ENCODE assay signal across 21 cellular contexts in genomic region chr5:179346401-179346800, GRCh38. TPM values are rescaled to one million over a fixed set of nuclear protein-coding genes. Genes with fewer than 3 reads are reported as not detected.
DNase-seq lines count a peak whose midpoint lies in the region; ATAC-seq, FAIRE-seq and TF ChIP-seq lines count a peak whose summit lies in the region.
"Had no signal": no experiment of that assay in that cellular context is flagged by ENCODE, and none has a peak within 500 bp of the region (broad histone marks: within the 10 kb centered on the region; RNA-seq: fewer than 3 reads in every experiment).

No MANE protein-coding gene starts in this region.

- H2AFZ ChIP-seq in astrocyte (ENCODE audit: low read depth, low read length): no peak overlapping the region

- H4K20me1 ChIP-seq in astrocyte (ENCODE audit: insufficient read depth, low read length): peaks cover 12% of the 10 kb centered on the region

- H3K27me3 ChIP-seq in astrocyte (ENCODE audit: insufficient read depth, low read length): peaks cover 3% of the 10 kb centered on the region
- H3K27me3 ChIP-seq: thyroid gland had no signal

- no peak for ATAC-seq in activated naive CD8-positive, alpha-beta T cell treated with anti-CD3 and anti-CD28 coated beads, Interleukin-2, amount 50 U/mL, for 24 hours
- ATAC-seq in naive B cell (ENCODE audit: low read depth in 2 of 2): no peak

- no peak for FAIRE-seq in astrocyte (lab: Jason Lieb, UNC)
- FAIRE-seq: GM12891, HTR-8/SVneo had no signal

- BruUV-seq in Calu3 (replicated peaks; lab: Mats Ljungman, UMichigan): no TSS peak

- no peaks in the 10 kb centered on the region for H3K9me3 ChIP-seq in astrocyte (ENCODE audit: insufficient read depth, low read depth, low read length)
- H3K9me3 ChIP-seq: HAP-1, thyroid gland had no signal

- peak overlapping the region; percentile 55 for H3K4me3 Mint-ChIP-seq in activated naive CD8-positive, alpha-beta T cell
- H3K4me3 Mint-ChIP-seq in activated naive CD8-positive, alpha-beta T cell treated with anti-CD3 and anti-CD28 coated beads, Interleukin-2, amount 50 U/mL, for 24 hours: no peak overlapping the region
- H3K4me3 Mint-ChIP-seq in astrocyte (ENCODE audit: unreplicated experiment) (peak overlapping the region; percentile 79), naive B cell (peak overlapping the region in 7 of 8 donors; percentile 47 to 79 (median 60)), type B pancreatic cell (peak overlapping the region; percentile 80), Calu3 (ENCODE audit: low read depth, unreplicated experiment) (no peak overlapping the region)

- no peaks in the 10 kb centered on the region for H3K9me3 Mint-ChIP-seq in activated naive CD8-positive, alpha-beta T cell (ENCODE audit: low read depth)
- H3K9me3 Mint-ChIP-seq in activated naive CD8-positive, alpha-beta T cell treated with anti-CD3 and anti-CD28 coated beads, Interleukin-2, amount 50 U/mL, for 24 hours: no peaks in the 10 kb centered on the region
- H3K9me3 Mint-ChIP-seq in astrocyte (ENCODE audit: unreplicated experiment): peaks cover 5% of the 10 kb centered on the region
- H3K9me3 Mint-ChIP-seq in naive B cell: peaks cover 0 to 2% (median 0%) of the 10 kb centered on the region in 7 donors
- H3K9me3 Mint-ChIP-seq in type B pancreatic cell: no peaks in the 10 kb centered on the region
- no peaks in the 10 kb centered on the region for H3K9me3 Mint-ChIP-seq in Calu3 (ENCODE audit: low read depth, unreplicated experiment)
- H3K9me3 Mint-ChIP-seq: activated T-cell treated with anti-CD3 and anti-CD28 coated beads, Interleukin-2, amount 50 U/mL, for 72 hours had no signal

- TF ChIP-seq CTCF in astrocyte (IDR thresholded peaks at IDR 0.05; ENCODE audit: insufficient read depth, low read depth, low read length) (no peak), type B pancreatic cell (conservative IDR thresholded peaks at IDR 0.05) (no peak), GM10248 (IDR thresholded peaks at IDR 0.05; ENCODE audit: control extremely low read depth, extremely low read depth, low read depth, missing control alignments) (no peak), Calu3 (IDR thresholded peaks at IDR 0.05; ENCODE audit: unreplicated experiment) (no peak)

- CTCF ChIA-PET in GM10248 (lab: Yijun Ruan, JAX) (no interaction called here), Calu3 (lab: Charles Lee) (no interaction called here)

- DNase-seq in activated naive CD8-positive, alpha-beta T cell treated with anti-CD3 and anti-CD28 coated beads, Interleukin-2, amount 50 U/mL, for 24 hours: no peak
- DNase-seq in astrocyte (ENCODE audit: low read depth) (no peak), naive B cell (no peak), type B pancreatic cell (ENCODE audit: extremely low spot score, unreplicated experiment) (no peak), GM10248 (ENCODE audit: extremely low spot score) (no peak), Calu3 (no peak)
- DNase-seq in activated CD4-positive, CD25-positive, alpha-beta regulatory T cell treated with anti-CD3 and anti-CD28 coated beads, Interleukin-2, amount 50 U/mL, for 72 hours: no peak
- DNase-seq: activated CD4-positive, alpha-beta T cell treated with anti-CD3 and anti-CD28 coated beads, Interleukin-2, amount 50 U/mL, for 1 hour; activated T-cell treated with anti-CD3 and anti-CD28 coated beads, Interleukin-2, amount 50 U/mL, for 72 hours; NCI-H1930; SHP77 treated with DMSO at 0.1 percent for 48 hours; stimulated activated CD4-positive, alpha-beta T cell treated with anti-CD3 and anti-CD28 coated beads, Interleukin-1b, Interleukin-23, amount 100 ng/mL, for 48 hours; T-helper 9 cell; thyroid gland had no signal

- H3K27me3 Mint-ChIP-seq in activated naive CD8-positive, alpha-beta T cell: peaks cover 34% of the 10 kb centered on the region
- peaks cover 45% of the 10 kb centered on the region for H3K27me3 Mint-ChIP-seq in activated naive CD8-positive, alpha-beta T cell treated with anti-CD3 and anti-CD28 coated beads, Interleukin-2, amount 50 U/mL, for 24 hours
- H3K27me3 Mint-ChIP-seq in astrocyte (ENCODE audit: low read depth, unreplicated experiment): peaks cover 77% of the 10 kb centered on the region
- H3K27me3 Mint-ChIP-seq in naive B cell: peaks cover 47 to 75% (median 69%) of the 10 kb centered on the region in 3 donors
- peaks cover 73% of the 10 kb centered on the region for H3K27me3 Mint-ChIP-seq in type B pancreatic cell
- H3K27me3 Mint-ChIP-seq in Calu3 (ENCODE audit: unreplicated experiment): peaks cover 74% of the 10 kb centered on the region

- H3K36me3 Mint-ChIP-seq in activated naive CD8-positive, alpha-beta T cell: no peaks in the 10 kb centered on the region
- H3K36me3 Mint-ChIP-seq in activated naive CD8-positive, alpha-beta T cell treated with anti-CD3 and anti-CD28 coated beads, Interleukin-2, amount 50 U/mL, for 24 hours (ENCODE audit: low read depth): no peaks in the 10 kb centered on the region
- H3K36me3 Mint-ChIP-seq in astrocyte (ENCODE audit: low read depth, unreplicated experiment) (peaks cover 6% of the 10 kb centered on the region), naive B cell (peaks cover 0 to 1% of the 10 kb centered on the region in 2 donors), type B pancreatic cell (no peaks in the 10 kb centered on the region), Calu3 (ENCODE audit: insufficient read depth, unreplicated experiment) (no peaks in the 10 kb centered on the region)

- H3K4me2 ChIP-seq in astrocyte (ENCODE audit: low read length): no peak overlapping the region

- no peak overlapping the region for H3K9ac ChIP-seq in astrocyte (ENCODE audit: low read length)

- peaks cover 9% of the 10 kb centered on the region for H3K4me1 ChIP-seq in astrocyte (ENCODE audit: insufficient read depth, low read length)

- no peak overlapping the region for H3K4me3 ChIP-seq in astrocyte (ENCODE audit: insufficient read depth, low read depth, low read length)
- H3K4me3 ChIP-seq: thyroid gland had no signal

- H3K36me3 ChIP-seq in astrocyte (ENCODE audit: insufficient read depth, low read length): no peaks in the 10 kb centered on the region
- H3K36me3 ChIP-seq: HAP-1, thyroid gland had no signal

- peaks cover 13% of the 10 kb centered on the region for H3K4me1 Mint-ChIP-seq in activated naive CD8-positive, alpha-beta T cell (ENCODE audit: low read depth)
- H3K4me1 Mint-ChIP-seq in activated naive CD8-positive, alpha-beta T cell treated with anti-CD3 and anti-CD28 coated beads, Interleukin-2, amount 50 U/mL, for 24 hours: peaks cover 4% of the 10 kb centered on the region
- H3K4me1 Mint-ChIP-seq in astrocyte (ENCODE audit: low read depth, unreplicated experiment): peaks cover 12% of the 10 kb centered on the region
- peaks cover 4 to 23% (median 13%) of the 10 kb centered on the region in 3 donors for H3K4me1 Mint-ChIP-seq in naive B cell
- H3K4me1 Mint-ChIP-seq in type B pancreatic cell (ENCODE audit: unreplicated experiment): peaks cover 8% of the 10 kb centered on the region
- H3K4me1 Mint-ChIP-seq in Calu3 (ENCODE audit: low read depth, unreplicated experiment): no peaks in the 10 kb centered on the region

- no peak overlapping the region for H3K27ac ChIP-seq in astrocyte (ENCODE audit: low read depth, low read length)
- H3K27ac ChIP-seq: thyroid gland had no signal

- H3K27ac Mint-ChIP-seq in activated naive CD8-positive, alpha-beta T cell: no peak overlapping the region
- H3K27ac Mint-ChIP-seq in activated naive CD8-positive, alpha-beta T cell treated with anti-CD3 and anti-CD28 coated beads, Interleukin-2, amount 50 U/mL, for 24 hours: no peak overlapping the region
- H3K27ac Mint-ChIP-seq in astrocyte (ENCODE audit: unreplicated experiment) (peak overlapping the region; percentile 84), naive B cell (no peak overlapping the region), type B pancreatic cell (no peak overlapping the region), Calu3 (ENCODE audit: unreplicated experiment) (no peak overlapping the region)
- H3K27ac Mint-ChIP-seq: activated T-cell treated with anti-CD3 and anti-CD28 coated beads, Interleukin-2, amount 50 U/mL, for 72 hours had no signal

- intact Hi-C loops in Calu3 (cut with micrococcal nuclease; ENCODE audit: unreplicated experiment): no loop called here

- no peaks in the 10 kb centered on the region for H3K79me2 ChIP-seq in astrocyte (ENCODE audit: insufficient read depth, low read length)

- POLR2A ChIA-PET in GM10248 (lab: Yijun Ruan, JAX): interaction anchor here (0.6 kb wide), 1 partner anchor 573 kb away, joined by 7 read pairs; no protein-coding TSS in a partner anchor

RNA-seq across cellular contexts. Expression of gene ADAMTS2, which starts 1.1 kb away (rescaled TPM):
- total RNA-seq in astrocyte (18.8 and 26.6 TPM in 2 replicates), type B pancreatic cell (ENCODE audit: low replicate concordance) (7.7 and 9.2 TPM in 2 replicates), Calu3 (2022) (not detected in 2 replicates)
- not detected for polyA plus RNA-seq in naive B cell (ENCODE audit: low read depth in 6 of 6)
- total RNA-seq: activated T-cell treated with anti-CD3 and anti-CD28 coated beads, Interleukin-2, amount 50 U/mL, for 72 hours; G401; MCF 10A; NCI-H460 had no signal

Comparison
In these comparisons a context has a peak if more than half of its experiments do, and no peak if none do; other contexts are left out.
1. H3K4me3 Mint-ChIP-seq: peak in activated naive CD8-positive, alpha-beta T cell (single experiment), astrocyte (single experiment), naive B cell (7 of 8) and type B pancreatic cell (single experiment); none in activated naive CD8-positive, alpha-beta T cell treated with anti-CD3 and anti-CD28 coated beads, Interleukin-2, amount 50 U/mL, for 24 hours (single experiment) and Calu3 (single experiment).